ENCODE assay signal across 35 cellular contexts in the genomic region with DNA sequence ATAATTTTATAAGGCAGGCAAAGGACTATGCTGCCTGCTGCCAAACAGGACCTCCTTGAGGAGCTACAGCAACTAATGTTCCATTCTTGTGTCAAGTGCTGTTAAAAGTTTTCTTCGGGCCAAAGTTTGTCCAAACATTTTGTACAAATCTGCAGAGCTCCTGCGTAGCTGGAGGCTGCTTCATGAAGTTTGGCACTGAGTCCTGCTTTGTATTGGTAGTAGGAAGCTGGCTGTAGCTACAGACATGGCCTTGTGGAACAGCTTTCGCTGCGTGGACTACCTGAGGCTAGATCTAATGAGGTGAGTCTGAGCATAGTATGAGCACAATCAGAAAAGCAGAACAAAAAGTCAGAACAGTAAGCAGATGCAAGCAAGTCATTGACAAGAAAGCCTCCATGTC.
"Had no signal": no experiment of that assay in that cellular context is flagged by ENCODE, and none has a peak within 500 bp of the region (broad histone marks: within the 10 kb centered on the region; RNA-seq: fewer than 3 reads in every experiment).

No MANE protein-coding gene starts in this region.

- H2AFZ ChIP-seq: PC-9 had no signal

- H3K9me3 ChIP-seq: adrenal gland, SJCRH30 had no signal

- FAIRE-seq: astrocyte, bronchial epithelial cell, RCC 7860, TTC549 had no signal

- H3K36me3 ChIP-seq: adrenal gland, SJCRH30 had no signal

- H3K4me1 ChIP-seq: adrenal gland, body of pancreas, SJCRH30 had no signal

- H3K27me3 Mint-ChIP-seq: activated CD4-positive, alpha-beta T cell treated with anti-CD3 and anti-CD28 coated beads for 36 hours; activated CD4-positive, alpha-beta T cell treated with anti-CD3 and anti-CD28 coated beads, Interleukin-2, amount 10 ng/mL, durations not matched to agents 7 days and 5 days; activated T-cell treated with anti-CD3 and anti-CD28 coated beads, Interleukin-2, amount 50 U/mL, for 24 hours; central memory CD8-positive, alpha-beta T cell had no signal

- H3K4me2 ChIP-seq: KMS-11, PC-9 had no signal

- H3K27me3 ChIP-seq: adrenal gland, body of pancreas, SJCRH30 had no signal

- H3K4me3 Mint-ChIP-seq: activated CD4-positive, alpha-beta T cell treated with anti-CD3 and anti-CD28 coated beads for 36 hours; activated CD4-positive, alpha-beta T cell treated with anti-CD3 and anti-CD28 coated beads, Interleukin-2, amount 10 ng/mL, durations not matched to agents 7 days and 5 days; activated CD8-positive, alpha-beta T cell treated with anti-CD3 and anti-CD28 coated beads, Interleukin-2, amount 10 ng/mL, durations not matched to agents 7 days and 5 days; activated T-cell treated with anti-CD3 and anti-CD28 coated beads, Interleukin-2, amount 50 U/mL, for 24 hours; central memory CD8-positive, alpha-beta T cell; WTC11 had no signal

- DNase-seq: activated CD4-positive, alpha-beta T cell treated with anti-CD3 and anti-CD28 coated beads for 36 hours; activated CD4-positive, alpha-beta T cell treated with anti-CD3 and anti-CD28 coated beads, Interleukin-2, amount 10 ng/mL, durations not matched to agents 7 days and 5 days; activated CD4-positive, alpha-beta T cell treated with anti-CD3 and anti-CD28 coated beads, Interleukin-2, amount 50 U/mL, for 48 hours; activated CD8-positive, alpha-beta T cell treated with anti-CD3 and anti-CD28 coated beads, Interleukin-2, amount 10 ng/mL, durations not matched to agents 7 days and 5 days; activated gamma-delta T cell; activated naive CD4-positive, alpha-beta T cell treated with Interleukin-2 at 50 U/mL for 16 hours; activated T-cell treated with anti-CD3 and anti-CD28 coated beads, Interleukin-2, amount 50 U/mL, for 24 hours; adrenal gland; body of pancreas; MM.1S; MV-4-11; NCI-H1092; NCI-H1436 treated with DMSO at 0.1 percent for 48 hours; NCI-H1694 treated with DMSO at 0.1 percent for 48 hours; NCI-H2029; NCI-H345; NCI-H526; NCI-H748 treated with DMSO at 0.1 percent for 48 hours; NK-92 treated with Interleukin-12 subunit alpha and Interleukin-12 subunit beta, amount 100 ng/mL, for 24 hours; PC-9; SHP77; SJCRH30; T1000 had no signal

- H3K27ac ChIP-seq: adrenal gland, body of pancreas, KMS-11, PC-9, RWPE1, SJCRH30, SK-N-MC had no signal

- ATAC-seq: activated CD4-positive, alpha-beta T cell treated with anti-CD3 and anti-CD28 coated beads for 36 hours; activated CD4-positive, CD25-positive, alpha-beta regulatory T cell treated with anti-CD3 and anti-CD28 coated beads, Interleukin-2, amount 50 U/mL, for 24 hours; activated CD8-positive, alpha-beta T cell treated with anti-CD3 and anti-CD28 coated beads, Interleukin-2, amount 10 ng/mL, durations not matched to agents 7 days and 5 days; activated naive CD4-positive, alpha-beta T cell treated with anti-CD3 and anti-CD28 coated beads, Interleukin-2, amount 50 U/mL, for 72 hours; body of pancreas; WTC11 had no signal

- H3K4me1 Mint-ChIP-seq: activated CD4-positive, alpha-beta T cell treated with anti-CD3 and anti-CD28 coated beads for 36 hours; activated CD4-positive, alpha-beta T cell treated with anti-CD3 and anti-CD28 coated beads, Interleukin-2, amount 10 ng/mL, durations not matched to agents 7 days and 5 days; central memory CD8-positive, alpha-beta T cell had no signal

- H3K9ac ChIP-seq: KMS-11 had no signal

- H3K4me3 ChIP-seq: adrenal gland, body of pancreas, PC-9, SJCRH30, SK-N-MC had no signal

- H3K27ac Mint-ChIP-seq: activated CD4-positive, alpha-beta T cell treated with anti-CD3 and anti-CD28 coated beads for 36 hours; activated CD4-positive, alpha-beta T cell treated with anti-CD3 and anti-CD28 coated beads, Interleukin-2, amount 10 ng/mL, durations not matched to agents 7 days and 5 days; activated CD8-positive, alpha-beta T cell treated with anti-CD3 and anti-CD28 coated beads, Interleukin-2, amount 10 ng/mL, durations not matched to agents 7 days and 5 days; activated naive CD4-positive, alpha-beta T cell treated with anti-CD3 and anti-CD28 coated beads, Interleukin-2, amount 50 U/mL, for 72 hours; activated T-cell treated with anti-CD3 and anti-CD28 coated beads, Interleukin-2, amount 50 U/mL, for 24 hours; activated T-helper 2 cell treated with anti-CD3 and anti-CD28 coated beads, Interferon-gamma antibody, Interleukin-2, Interleukin-4, amounts not matched to agents 10 μg/mL and 5 μg/mL and 100 μg/mL, durations not matched to agents 14 hours and 24 hours and 36 hours; WTC11 had no signal
